Comparison of ENCODE assay signal across 26 cellular contexts in the genomic region with DNA sequence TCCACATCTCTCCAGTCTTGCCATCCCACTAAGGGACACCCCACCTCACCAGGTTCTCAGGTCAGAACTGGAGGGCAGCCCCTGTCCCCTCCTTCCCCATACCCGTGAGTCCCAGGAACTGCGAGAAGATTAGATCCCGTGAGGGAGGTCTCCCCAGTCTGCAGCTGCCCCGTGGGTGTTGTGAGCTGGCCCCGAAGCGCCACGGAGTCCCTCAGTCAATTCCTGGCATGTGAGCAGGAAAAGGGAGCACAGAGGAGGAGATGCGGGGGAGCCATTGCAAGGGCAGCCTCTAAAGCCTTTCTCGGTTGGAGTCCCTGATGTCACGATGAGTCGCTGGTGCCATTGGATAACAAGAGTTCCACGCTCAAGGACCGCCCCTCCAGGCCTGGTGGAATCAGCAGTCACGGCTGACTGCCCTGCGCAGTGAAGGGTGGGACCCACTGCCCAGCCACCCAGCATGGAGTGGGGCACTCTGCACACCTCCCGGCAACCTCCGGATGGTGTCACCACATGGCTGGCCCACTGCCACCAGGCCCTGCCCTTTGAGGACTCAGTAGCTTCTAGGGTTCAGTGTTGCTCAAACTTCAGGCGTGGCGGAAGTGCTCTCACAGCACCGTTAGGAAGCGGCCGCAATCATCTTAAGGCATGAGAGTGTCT.
A peak's percentile ranks its signal among the peaks of the same experiment; 100 is the strongest.
DNase-seq lines count a peak whose midpoint lies in the region; ATAC-seq, FAIRE-seq and TF ChIP-seq lines count a peak whose summit lies in the region.
"Had no signal": no experiment of that assay in that cellular context is flagged by ENCODE, and none has a peak within 500 bp of the region (broad histone marks: within the 10 kb centered on the region; RNA-seq: fewer than 3 reads in every experiment).

No MANE protein-coding gene starts in this region.

- H3K27ac Mint-ChIP-seq in neural crest cell (ENCODE audit: unreplicated experiment): peak overlapping the region; percentile 27
- no peak overlapping the region for H3K27ac Mint-ChIP-seq in stimulated activated naive B cell treated with anti-CD40 and anti-IgM and Interleukin-4, amounts not matched to agents 10 μg/mL and 1 μg/mL and 100 μg/mL, for 72 hours
- H3K27ac Mint-ChIP-seq in T-cell: no peak overlapping the region
- H3K27ac Mint-ChIP-seq: CD8-positive, alpha-beta T cell had no signal

- no peaks in the 10 kb centered on the region for H3K9me3 Mint-ChIP-seq in neural crest cell
- H3K9me3 Mint-ChIP-seq in stimulated activated naive B cell treated with anti-CD40 and anti-IgM and Interleukin-4, amounts not matched to agents 10 μg/mL and 1 μg/mL and 100 μg/mL, for 72 hours: peaks cover 2% of the 10 kb centered on the region in 2 donors
- H3K9me3 Mint-ChIP-seq in T-cell: peaks cover 0 to 1% (median 0%) of the 10 kb centered on the region in 3 donors
- H3K9me3 Mint-ChIP-seq: CD8-positive, alpha-beta T cell had no signal

- H3K4me1 Mint-ChIP-seq in neural crest cell (no peaks in the 10 kb centered on the region), T-cell (no peaks in the 10 kb centered on the region)
- no peaks in the 10 kb centered on the region for H3K4me1 Mint-ChIP-seq in stimulated activated naive B cell treated with anti-CD40 and anti-IgM and Interleukin-4, amounts not matched to agents 10 μg/mL and 1 μg/mL and 100 μg/mL, for 72 hours

- no peak for TF ChIP-seq CTCF in neural crest cell (conservative IDR thresholded peaks at IDR 0.05)

- no peaks in the 10 kb centered on the region for H3K36me3 Mint-ChIP-seq in neural crest cell (ENCODE audit: low read depth)
- no peaks in the 10 kb centered on the region for H3K36me3 Mint-ChIP-seq in stimulated activated naive B cell treated with anti-CD40 and anti-IgM and Interleukin-4, amounts not matched to agents 10 μg/mL and 1 μg/mL and 100 μg/mL, for 72 hours
- no peaks in the 10 kb centered on the region for H3K36me3 Mint-ChIP-seq in T-cell
- H3K36me3 Mint-ChIP-seq: CD8-positive, alpha-beta T cell had no signal

- peak; percentile 9 for DNase-seq in NCI-H82 (lab: John Stamatoyannopoulos, UW)
- DNase-seq in NCI-H82 treated with DMSO at 0.1 percent for 48 hours (lab: John Stamatoyannopoulos, UW; ENCODE audit: unreplicated experiment): no peak
- peak; percentile 4 for DNase-seq in RCC 7860 (ENCODE audit: low spot score)
- DNase-seq in neural crest cell (ENCODE audit: low read depth, low spot score): no peak
- DNase-seq in stimulated activated CD4-positive, alpha-beta T cell treated with anti-CD3 and anti-CD28 coated beads, Interleukin-12 subunit alpha, Interleukin-12 subunit beta, amount 100 ng/mL, for 4 hours: no peak
- no peak for DNase-seq in stimulated activated naive B cell treated with anti-CD40 and anti-IgM and Interleukin-4, amounts not matched to agents 10 μg/mL and 1 μg/mL and 100 μg/mL, for 72 hours
- no peak for DNase-seq in T-cell
- no peak for DNase-seq in head of caudate nucleus
- DNase-seq: Caco-2; CD8-positive, alpha-beta T cell; DMS153; GM23248; H9; KBM-7; MV-4-11; NCI-H1105; NCI-H1436 treated with DMSO at 0.1 percent for 48 hours; NCI-H1930; NCI-H2107; NCI-H748 treated with DMSO at 0.1 percent for 48 hours; NK-92 treated with Interleukin-12 subunit alpha and Interleukin-12 subunit beta, amount 100 ng/mL, for 24 hours; PC-3; Right ventricle myocardium superior had no signal

- no peaks in the 10 kb centered on the region for H3K27me3 Mint-ChIP-seq in neural crest cell (ENCODE audit: low read depth)
- H3K27me3 Mint-ChIP-seq in stimulated activated naive B cell treated with anti-CD40 and anti-IgM and Interleukin-4, amounts not matched to agents 10 μg/mL and 1 μg/mL and 100 μg/mL, for 72 hours: no peaks in the 10 kb centered on the region
- no peaks in the 10 kb centered on the region for H3K27me3 Mint-ChIP-seq in T-cell

- H3K4me3 Mint-ChIP-seq in neural crest cell (no peak overlapping the region), T-cell (no peak overlapping the region)
- no peak overlapping the region for H3K4me3 Mint-ChIP-seq in stimulated activated naive B cell treated with anti-CD40 and anti-IgM and Interleukin-4, amounts not matched to agents 10 μg/mL and 1 μg/mL and 100 μg/mL, for 72 hours
- H3K4me3 Mint-ChIP-seq: CD8-positive, alpha-beta T cell; H9 had no signal

- FAIRE-seq in RCC 7860 (lab: Jason Lieb, UNC): no peak
- FAIRE-seq: A204.1, G401.6, HepG2 had no signal

- CTCF ChIA-PET in T-cell (lab: Charles Lee): no interaction called here

- ATAC-seq in stimulated activated naive B cell treated with anti-CD40 and anti-IgM and Interleukin-4, amounts not matched to agents 10 μg/mL and 1 μg/mL and 100 μg/mL, for 72 hours (replicated peaks): no peak
- ATAC-seq in T-cell (replicated peaks in 1 of 4): no peak
- ATAC-seq: CD8-positive, alpha-beta T cell; HepG2; PC-3 had no signal

- POLR2A ChIA-PET in T-cell (lab: Charles Lee): no interaction called here

- intact Hi-C loops in head of caudate nucleus (cut with DNase I): no loop called here

Comparison
In these comparisons a context has a peak if more than half of its experiments do, and no peak if none do; other contexts are left out.
1. DNase-seq: peak in NCI-H82 (single experiment) and RCC 7860 (single experiment); none in NCI-H82 treated with DMSO at 0.1 percent for 48 hours (single experiment), neural crest cell (single experiment), stimulated activated CD4-positive, alpha-beta T cell treated with anti-CD3 and anti-CD28 coated beads, Interleukin-12 subunit alpha, Interleukin-12 subunit beta, amount 100 ng/mL, for 4 hours (single experiment), stimulated activated naive B cell treated with anti-CD40 and anti-IgM and Interleukin-4, amounts not matched to agents 10 μg/mL and 1 μg/mL and 100 μg/mL, for 72 hours (single experiment), T-cell (0 of 34) and head of caudate nucleus (0 of 42).